Comparison of ENCODE assay signal across 31 cellular contexts in the genomic region with DNA sequence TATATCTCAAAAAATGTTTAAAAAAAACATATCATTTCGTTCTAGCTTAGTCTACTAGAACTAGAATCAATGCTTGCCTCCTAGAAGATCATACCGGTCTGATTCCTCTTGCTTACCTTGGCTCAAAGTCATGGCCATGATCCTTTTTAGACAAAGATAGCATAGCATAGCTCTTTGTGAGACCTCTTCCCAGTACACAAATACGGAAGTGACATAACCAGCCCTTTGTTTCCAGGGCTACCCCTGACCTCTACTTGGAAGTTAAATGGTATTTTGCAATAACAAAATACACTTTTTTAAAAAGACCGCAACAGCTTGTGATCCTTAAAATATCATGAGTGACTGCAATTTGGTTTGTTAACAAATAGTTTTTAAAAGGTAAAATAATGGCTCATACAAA.
A peak's percentile ranks its signal among the peaks of the same experiment; 100 is the strongest.
DNase-seq lines count a peak whose midpoint lies in the region; ATAC-seq and TF ChIP-seq lines count a peak whose summit lies in the region.
"Had no signal": no experiment of that assay in that cellular context is flagged by ENCODE, and none has a peak within 500 bp of the region (broad histone marks: within the 10 kb centered on the region; RNA-seq: fewer than 3 reads in every experiment).

No MANE protein-coding gene starts in this region.

- peaks cover 8% of the 10 kb centered on the region; the same call in 1 of the 2 replicates for H3K9me3 ChIP-seq in HUES64 (ENCODE audit: insufficient read depth, low read depth, low read length)
- H3K9me3 ChIP-seq in esophagus muscularis mucosa: no peaks in the 10 kb centered on the region
- H3K9me3 ChIP-seq: uterus had no signal

- DNase-seq in GF-D8 (lab: John Stamatoyannopoulos, UW): peak; percentile 41
- peak; percentile 70 to 81 for DNase-seq in cardiac fibroblast (ENCODE audit: low read depth in 2 of 2)
- DNase-seq in iris pigment epithelial cell (ENCODE audit: low read depth): peak; percentile 4
- DNase-seq in NCI-H2081 (lab: John Stamatoyannopoulos, UW): no peak
- DNase-seq in NCI-H2029 (lab: John Stamatoyannopoulos, UW): no peak
- DNase-seq in esophagus muscularis mucosa (ENCODE audit: extremely low spot score): no peak
- DNase-seq: ACHN; activated CD4-positive, alpha-beta T cell treated with anti-CD3 and anti-CD28 coated beads, Interleukin-2, amount 10 ng/mL, durations not matched to agents 7 days and 5 days; activated naive CD4-positive, alpha-beta T cell treated with Interleukin-2 at 50 U/mL for 16 hours; activated T-cell treated with anti-CD3 and anti-CD28 coated beads, Interleukin-2, amount 50 U/mL, for 72 hours; amniotic stem cell; COR-L47; DND-41; glutamatergic neuron; KBM-7; MM.1S; naive B cell; NCI-H2171; NCI-H510A treated with DMSO at 0.1 percent for 48 hours; NK-92 treated with Interleukin-12 subunit alpha and Interleukin-12 subunit beta, amount 100 ng/mL, for 24 hours; retina; stimulated activated CD4-positive, alpha-beta T cell treated with anti-CD3 and anti-CD28 coated beads, Interleukin-4, amount 100 ng/mL, for 24 hours; stimulated activated naive B cell treated with anti-CD40 and anti-IgM and Interleukin-4, amounts not matched to agents 10 μg/mL and 1 μg/mL and 100 μg/mL, for 72 hours; T-helper 17 cell; uterus had no signal

- no peak overlapping the region for H3K4me3 ChIP-seq in HUES64 (ENCODE audit: low read length)
- no peak overlapping the region for H3K4me3 ChIP-seq in cardiac fibroblast (replicated peaks in 1 of 2; ENCODE audit: low read depth in 2 of 2, low read length in 2 of 2)
- no peak overlapping the region for H3K4me3 ChIP-seq in esophagus muscularis mucosa
- H3K4me3 ChIP-seq: BLaER1 treated with 17β-estradiol and CSF1 and Interleukin-3, amounts not matched to agents 10 nM and 100 nM; cardiac muscle cell; GM12878; suprapubic skin; uterus had no signal

- TF ChIP-seq EP300 in esophagus muscularis mucosa (IDR thresholded peaks at IDR 0.05): no peak

- WGBS in HUES64: 85% methylated on average over 3 of the region's 4 CpGs
- 81% methylated on average over 4 of the region's 4 CpGs for WGBS in esophagus muscularis mucosa

- no peak for ATAC-seq in HG03280 (IDR thresholded peaks at IDR 0.05; ENCODE audit: unreplicated experiment)
- ATAC-seq: activated T-cell treated with anti-CD3 and anti-CD28 coated beads, Interleukin-2, amount 50 U/mL, for 72 hours; GM12878; stimulated activated naive B cell treated with anti-CD40 and anti-IgM and Interleukin-4, amounts not matched to agents 10 μg/mL and 1 μg/mL and 100 μg/mL, for 72 hours; T-helper 17 cell had no signal

- no peaks in the 10 kb centered on the region for H3K27me3 ChIP-seq in HUES64 (ENCODE audit: insufficient read depth, low read length)
- no peaks in the 10 kb centered on the region for H3K27me3 ChIP-seq in esophagus muscularis mucosa
- H3K27me3 ChIP-seq: BLaER1 treated with 17β-estradiol and CSF1 and Interleukin-3, amounts not matched to agents 10 nM and 100 nM; cardiac muscle cell; suprapubic skin; uterus had no signal

- no peak for TF ChIP-seq CTCF in cardiac fibroblast (IDR thresholded peaks at IDR 0.05; ENCODE audit: low read depth, low read length)
- no peak for TF ChIP-seq CTCF in esophagus muscularis mucosa (IDR thresholded peaks at IDR 0.05)

- H3K36me3 ChIP-seq in HUES64 (ENCODE audit: insufficient read depth, low read length) (no peaks in the 10 kb centered on the region; the same call in 1 of the 2 replicates), esophagus muscularis mucosa (no peaks in the 10 kb centered on the region)
- H3K36me3 ChIP-seq: BLaER1 treated with 17β-estradiol and CSF1 and Interleukin-3, amounts not matched to agents 10 nM and 100 nM; cardiac muscle cell; suprapubic skin; uterus had no signal

- H3K4me1 ChIP-seq in HUES64 (ENCODE audit: insufficient read depth, low read length): peaks cover 14% of the 10 kb centered on the region
- H3K4me1 ChIP-seq in esophagus muscularis mucosa: no peaks in the 10 kb centered on the region
- H3K4me1 ChIP-seq: BLaER1 treated with 17β-estradiol and CSF1 and Interleukin-3, amounts not matched to agents 10 nM and 100 nM; suprapubic skin; uterus had no signal

- H3K27ac ChIP-seq in HUES64 (ENCODE audit: low read depth, low read length) (peak overlapping the region; percentile 98), esophagus muscularis mucosa (replicated peaks in 1 of 4) (no peak overlapping the region)
- H3K27ac ChIP-seq: BLaER1 treated with 17β-estradiol and CSF1 and Interleukin-3, amounts not matched to agents 10 nM and 100 nM; cardiac muscle cell; suprapubic skin; uterus had no signal

- TF ChIP-seq POLR2A in esophagus muscularis mucosa (IDR thresholded peaks at IDR 0.05; ENCODE audit: low read depth): no peak

- 0 out of 2 replicates have a peak overlapping the region, but pooled peaks have one; percentile 13 for H3K9ac ChIP-seq in HUES64 (ENCODE audit: low read depth, low read length)
- H3K9ac ChIP-seq: BLaER1 treated with 17β-estradiol and CSF1 and Interleukin-3, amounts not matched to agents 10 nM and 100 nM had no signal

- intact Hi-C loops in esophagus muscularis mucosa (cut with DNase I): no loop called here

Comparison
In these comparisons a context has a peak if more than half of its experiments do, and no peak if none do; other contexts are left out.
1. DNase-seq: peak in GF-D8 (single experiment), cardiac fibroblast (2 of 2) and iris pigment epithelial cell (single experiment); none in NCI-H2081 (0 of 2), NCI-H2029 (single experiment) and esophagus muscularis mucosa (single experiment).